In genomic region chr3:69212411-69213160, GRCh38 we compare ENCODE assay signal across 8 cellular contexts.
DNase-seq lines count a peak whose midpoint lies in the region; ATAC-seq and TF ChIP-seq lines count a peak whose summit lies in the region.

No MANE protein-coding gene starts in this region.

- H3K4me3 ChIP-seq in fibroblast of lung (replicated peaks in 1 of 4; ENCODE audit: control extremely low read depth in 1 of 4, insufficient read depth in 1 of 4, low read depth in 3 of 4, low read length in 4 of 4), result no peak overlapping the region
- H3K4me3 ChIP-seq in Peyer's patch, result no peak overlapping the region

- ATAC-seq in GM18505 (IDR thresholded peaks at IDR 0.05; ENCODE audit: unreplicated experiment), result peak; percentile 89
- peak; percentile 69 for ATAC-seq in HG02798 (IDR thresholded peaks at IDR 0.05; ENCODE audit: poor library complexity, unreplicated experiment)

- H3K4me1 ChIP-seq in fibroblast of lung (ENCODE audit: control insufficient read depth, extremely low read depth, insufficient read depth, low read length) (no peaks in the 10 kb centered on the region), Peyer's patch (no peaks in the 10 kb centered on the region)

- no peaks in the 10 kb centered on the region for H3K36me3 ChIP-seq in fibroblast of lung (ENCODE audit: control insufficient read depth, insufficient read depth, low read length)
- H3K36me3 ChIP-seq in Peyer's patch, result no peaks in the 10 kb centered on the region

- H2AFZ ChIP-seq in fibroblast of lung (ENCODE audit: low read length), result no peak overlapping the region

- POLR2A ChIA-PET in GM10248 (lab: Yijun Ruan, JAX), result no interaction called here

- CTCF ChIA-PET in GM10248 (lab: Yijun Ruan, JAX), result interaction anchor here (0.8 to 1.4 kb wide), 4 partner anchors 11 to 111 kb away, joined by 3 to 4 read pairs (median 4); no protein-coding TSS in a partner anchor

- no peak overlapping the region for H3K4me2 ChIP-seq in fibroblast of lung (ENCODE audit: extremely low read depth, insufficient read depth, low read length)

- H4K20me1 ChIP-seq in fibroblast of lung (ENCODE audit: control insufficient read depth, extremely low read depth, insufficient read depth, low read length), result no peaks in the 10 kb centered on the region

- no peak overlapping the region for H3K9ac ChIP-seq in fibroblast of lung (ENCODE audit: insufficient read depth, low read length)

- no peaks in the 10 kb centered on the region for H3K79me2 ChIP-seq in fibroblast of lung (ENCODE audit: control insufficient read depth, insufficient read depth, low read length)

- DNase-seq in RPMI8226, result peak; percentile 6
- DNase-seq in fibroblast of lung (ENCODE audit: low read depth in 2 of 2), result peak; percentile 87 to 90
- no peak for DNase-seq in GM10248 (ENCODE audit: extremely low spot score)
- DNase-seq in islet precursor cell, result no peak
- no peak for DNase-seq in NAMALWA (ENCODE audit: low spot score)
- no peak for DNase-seq in Peyer's patch

- H3K27ac ChIP-seq in fibroblast of lung (ENCODE audit: insufficient read depth, low read length) (no peak overlapping the region), Peyer's patch (no peak overlapping the region)

- TF ChIP-seq CTCF in fibroblast of lung (conservative IDR thresholded peaks at IDR 0.05 in 1 of 2, IDR thresholded peaks at IDR 0.05 in 1 of 2; ENCODE audit: low read depth in 1 of 2, low read length in 2 of 2) (no peak), GM10248 (IDR thresholded peaks at IDR 0.05; ENCODE audit: control extremely low read depth, extremely low read depth, low read depth, missing control alignments) (no peak), Peyer's patch (IDR thresholded peaks at IDR 0.05) (no peak)

- H3K9me3 ChIP-seq in fibroblast of lung (ENCODE audit: control insufficient read depth, insufficient read depth, low read depth, low read length), result no peaks in the 10 kb centered on the region
- no peaks in the 10 kb centered on the region for H3K9me3 ChIP-seq in Peyer's patch

- H3K27me3 ChIP-seq in fibroblast of lung (ENCODE audit: control insufficient read depth, insufficient read depth, low read length), result no peaks in the 10 kb centered on the region
- no peaks in the 10 kb centered on the region for H3K27me3 ChIP-seq in Peyer's patch

- no peak for TF ChIP-seq POLR2A in GM18505 (IDR thresholded peaks at IDR 0.05; ENCODE audit: borderline replicate concordance, extremely low read depth, insufficient read depth, insufficient read length)
- no peak for TF ChIP-seq POLR2A in Peyer's patch (IDR thresholded peaks at IDR 0.05)

Comparison
In these comparisons a context has a peak if more than half of its experiments do, and no peak if none do; other contexts are left out.
1. DNase-seq: peak in RPMI8226 (single experiment) and fibroblast of lung (2 of 2); none in GM10248 (single experiment), islet precursor cell (single experiment), NAMALWA (single experiment) and Peyer's patch (0 of 3).